Comparison of ENCODE assay signal across 2 cellular contexts in genomic region chr19:3434630-3435553, GRCh38.
TF ChIP-seq lines count a peak whose summit lies in the region.

No MANE protein-coding gene starts in this region.

TF ChIP-seq in Ishikawa, 13 proteins besides CTCF, POLR2A, EP300 and RAD21 (continued from another document):
- TF ChIP-seq, protein P1, sequence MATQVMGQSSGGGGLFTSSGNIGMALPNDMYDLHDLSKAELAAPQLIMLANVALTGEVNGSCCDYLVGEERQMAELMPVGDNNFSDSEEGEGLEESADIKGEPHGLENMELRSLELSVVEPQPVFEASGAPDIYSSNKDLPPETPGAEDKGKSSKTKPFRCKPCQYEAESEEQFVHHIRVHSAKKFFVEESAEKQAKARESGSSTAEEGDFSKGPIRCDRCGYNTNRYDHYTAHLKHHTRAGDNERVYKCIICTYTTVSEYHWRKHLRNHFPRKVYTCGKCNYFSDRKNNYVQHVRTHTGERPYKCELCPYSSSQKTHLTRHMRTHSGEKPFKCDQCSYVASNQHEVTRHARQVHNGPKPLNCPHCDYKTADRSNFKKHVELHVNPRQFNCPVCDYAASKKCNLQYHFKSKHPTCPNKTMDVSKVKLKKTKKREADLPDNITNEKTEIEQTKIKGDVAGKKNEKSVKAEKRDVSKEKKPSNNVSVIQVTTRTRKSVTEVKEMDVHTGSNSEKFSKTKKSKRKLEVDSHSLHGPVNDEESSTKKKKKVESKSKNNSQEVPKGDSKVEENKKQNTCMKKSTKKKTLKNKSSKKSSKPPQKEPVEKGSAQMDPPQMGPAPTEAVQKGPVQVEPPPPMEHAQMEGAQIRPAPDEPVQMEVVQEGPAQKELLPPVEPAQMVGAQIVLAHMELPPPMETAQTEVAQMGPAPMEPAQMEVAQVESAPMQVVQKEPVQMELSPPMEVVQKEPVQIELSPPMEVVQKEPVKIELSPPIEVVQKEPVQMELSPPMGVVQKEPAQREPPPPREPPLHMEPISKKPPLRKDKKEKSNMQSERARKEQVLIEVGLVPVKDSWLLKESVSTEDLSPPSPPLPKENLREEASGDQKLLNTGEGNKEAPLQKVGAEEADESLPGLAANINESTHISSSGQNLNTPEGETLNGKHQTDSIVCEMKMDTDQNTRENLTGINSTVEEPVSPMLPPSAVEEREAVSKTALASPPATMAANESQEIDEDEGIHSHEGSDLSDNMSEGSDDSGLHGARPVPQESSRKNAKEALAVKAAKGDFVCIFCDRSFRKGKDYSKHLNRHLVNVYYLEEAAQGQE (IDR thresholded peaks at IDR 0.05; ENCODE audit: low read depth) = no peak
- TF ChIP-seq EGR1 (IDR thresholded peaks at IDR 0.05) (peak; percentile 68), ZBTB7A (IDR thresholded peaks at IDR 0.05; ENCODE audit: low read depth) (no peak), TEAD4 (IDR thresholded peaks at IDR 0.05) (no peak), MAX (IDR thresholded peaks at IDR 0.05) (peak; percentile 57), TAF1 (IDR thresholded peaks at IDR 0.05; ENCODE audit: low read depth) (peak; percentile 59; the same call in 1 of the 2 replicates), FOXM1 (IDR thresholded peaks at IDR 0.05; ENCODE audit: borderline replicate concordance, low read depth) (no peak)

TF ChIP-seq in PFSK-1, 5 proteins besides CTCF, POLR2A, EP300 and RAD21 (continued from another document):
- TF ChIP-seq POLR2AphosphoS5 (IDR thresholded peaks at IDR 0.05; ENCODE audit: low read depth, low read length) (peak; percentile 84), FOXP2 (optimal IDR thresholded peaks at IDR 0.05; ENCODE audit: borderline replicate concordance, extremely low read depth, extremely low read length, insufficient read depth) (peak; percentile 10), SIN3A (IDR thresholded peaks at IDR 0.05; ENCODE audit: borderline replicate concordance, insufficient read depth, low read length) (no peak; the same call in 1 of the 2 replicates)
- TF ChIP-seq, protein P1 (IDR thresholded peaks at IDR 0.05; ENCODE audit: insufficient read depth in 1 of 2, low read depth in 2 of 2, low read length in 2 of 2) = peak in 1 of 2 experiments; percentile 47; a peak in 1 of 4 replicates
